Comparison of ENCODE assay signal across 24 cellular contexts in genomic region chr2:163155925-163156324, GRCh38.
"Had no signal": no experiment of that assay in that cellular context is flagged by ENCODE, and none has a peak within 500 bp of the region (broad histone marks: within the 10 kb centered on the region; RNA-seq: fewer than 3 reads in every experiment).

No MANE protein-coding gene starts in this region.

- FAIRE-seq: urothelium cell line had no signal

- H3K36me3 ChIP-seq: stomach, suprapubic skin, thoracic aorta, thyroid gland, tibial artery, tibial nerve, transverse colon, upper lobe of left lung, upper lobe of right lung, uterus, vagina had no signal

- ATAC-seq: stimulated activated effector memory CD8-positive, alpha-beta T cell treated with anti-CD3 and anti-CD28 coated beads, Interleukin-12 subunit alpha, Interleukin-12 subunit beta, amount 100 ng/mL, for 72 hours; stimulated activated memory B cell treated with anti-CD40 and anti-IgM and Interleukin-4, amounts not matched to agents 10 μg/mL and 1 μg/mL and 100 μg/mL, for 72 hours; stimulated activated naive CD8-positive, alpha-beta T cell treated with anti-CD3 and anti-CD28 coated beads, Interleukin-15, amount 100 ng/mL, for 72 hours had no signal

- H3K27me3 ChIP-seq: stomach, suprapubic skin, testis, thyroid gland, tibial artery, tibial nerve, transverse colon, upper lobe of left lung, upper lobe of right lung, uterus, vagina had no signal

- H3K9me3 ChIP-seq: stomach, suprapubic skin, testis, thoracic aorta, thyroid gland, tibial artery, tibial nerve, transverse colon, upper lobe of left lung, upper lobe of right lung, uterus, vagina had no signal

- H3K4me1 ChIP-seq: stomach, suprapubic skin, testis, thyroid gland, tibial artery, tibial nerve, transverse colon, upper lobe of left lung, upper lobe of right lung, uterus, vagina had no signal

- H3K27ac ChIP-seq: stomach, suprapubic skin, testis, thoracic aorta, thyroid gland, tibial artery, tibial nerve, transverse colon, upper lobe of left lung, upper lobe of right lung, uterus, vagina had no signal

- H3K4me3 ChIP-seq: stomach, suprapubic skin, testis, thoracic aorta, thyroid gland, tibial artery, tibial nerve, transverse colon, upper lobe of left lung, upper lobe of right lung, uterus, vagina had no signal

- DNase-seq: stimulated activated CD4-positive, alpha-beta T cell treated with anti-CD3 and anti-CD28 coated beads, Interleukin-2, amount 100 ng/mL, for 48 hours; stimulated activated CD4-positive, alpha-beta T cell treated with anti-CD3 and anti-CD28 coated beads, Interleukin-4, amount 100 ng/mL, for 24 hours; stimulated activated CD4-positive, alpha-beta T cell treated with anti-CD3 and anti-CD28 coated beads, Interleukin-4, amount 100 ng/mL, for 4 hours; stimulated activated CD8-positive, alpha-beta memory T cell treated with anti-CD3 and anti-CD28 coated beads, Interleukin-4, amount 100 ng/mL, for 48 hours; stimulated activated naive B cell treated with anti-CD40 and anti-IgM and Interleukin-4, amounts not matched to agents 10 μg/mL and 1 μg/mL and 100 μg/mL, for 72 hours; stimulated activated naive CD4-positive, alpha-beta T cell; stimulated activated naive CD4-positive, alpha-beta T cell treated with Interleukin-2 at 50 U/mL for 16 hours; stimulated activated naive CD8-positive, alpha-beta T cell treated with anti-CD3 and anti-CD28 coated beads, Interleukin-15, amount 100 ng/mL, for 72 hours; stimulated activated naive CD8-positive, alpha-beta T cell treated with anti-CD3 and anti-CD28 coated beads, Interleukin-15, Interleukin-2, amounts not matched to agents 100 U/mL and 50 U/mL, for 24 hours; stomach; testis; thyroid gland; tibial artery; transverse colon; upper lobe of left lung; upper lobe of right lung; uterus had no signal
